Comparison of ENCODE assay signal across 26 cellular contexts in genomic region chr1:17400725-17401341, GRCh38. TPM values are rescaled to one million over a fixed set of nuclear protein-coding genes. Genes with fewer than 3 reads are reported as not detected.
A peak's percentile ranks its signal among the peaks of the same experiment; 100 is the strongest.
DNase-seq lines count a peak whose midpoint lies in the region; ATAC-seq and TF ChIP-seq lines count a peak whose summit lies in the region.
"Had no signal": no experiment of that assay in that cellular context is flagged by ENCODE, and none has a peak within 500 bp of the region (broad histone marks: within the 10 kb centered on the region; RNA-seq: fewer than 3 reads in every experiment).

No MANE protein-coding gene starts in this region.

- H3K36me3 ChIP-seq in WERI-Rb-1: peaks cover 8% of the 10 kb centered on the region

- ATAC-seq in GM19035 (IDR thresholded peaks at IDR 0.05; ENCODE audit: unreplicated experiment) (no peak), GM18517 (IDR thresholded peaks at IDR 0.05; ENCODE audit: unreplicated experiment) (no peak), foreskin keratinocyte (no peak), GM21367 (IDR thresholded peaks at IDR 0.05; ENCODE audit: unreplicated experiment) (no peak)

- H3K27me3 ChIP-seq in WERI-Rb-1 (ENCODE audit: insufficient read depth, low read depth, severe bottlenecking) (no peaks in the 10 kb centered on the region), foreskin keratinocyte (no peaks in the 10 kb centered on the region)

- H3K9me3 ChIP-seq in WERI-Rb-1 (ENCODE audit: severe bottlenecking): no peaks in the 10 kb centered on the region

- peaks cover 8% of the 10 kb centered on the region for H3K4me1 ChIP-seq in foreskin keratinocyte

- TF ChIP-seq CTCF in GM10248 (IDR thresholded peaks at IDR 0.05; ENCODE audit: control extremely low read depth, extremely low read depth, low read depth, missing control alignments) (no peak), GM13976 (IDR thresholded peaks at IDR 0.05; ENCODE audit: borderline replicate concordance, control extremely low read depth, extremely low read depth, insufficient read depth, missing control alignments) (no peak), WERI-Rb-1 (IDR thresholded peaks at IDR 0.05; ENCODE audit: low read depth, low read length) (peak; percentile 29), foreskin keratinocyte (conservative IDR thresholded peaks at IDR 0.05) (no peak)

- no peak overlapping the region for H3K4me3 ChIP-seq in WERI-Rb-1 (ENCODE audit: low read depth, low read length)
- H3K4me3 ChIP-seq: GM23248, PC-9, SK-N-MC had no signal

- in situ Hi-C loops in GM13976 (cut with MboI; ENCODE audit: low sequenced_read_pairs, unreplicated experiment): no loop called here

- DNase-seq in GM10248 (ENCODE audit: extremely low spot score) (peak; percentile 46), GM13976 (ENCODE audit: low spot score) (peak; percentile 64), WERI-Rb-1 (peak; percentile 35), left kidney (ENCODE audit: low read depth, low spot score) (peak; percentile 56), foreskin keratinocyte (no peak)
- DNase-seq: CD4-positive, alpha-beta T cell; COR-L47; DMS 273 treated with DMSO at 0.1 percent for 48 hours; DMS79 treated with DMSO at 0.1 percent for 48 hours; GM23248; Karpas-422; MV-4-11; NCI-H1105 treated with DMSO at 0.1 percent for 48 hours; NCI-H2081; NCI-H446 treated with DMSO at 0.1 percent for 48 hours; NCI-H526 treated with DMSO at 0.1 percent for 48 hours; PC-9; RPMI8226; SHP77 treated with DMSO at 0.1 percent for 48 hours had no signal

- POLR2A ChIA-PET in GM10248 (lab: Yijun Ruan, JAX): no interaction called here

- CTCF ChIA-PET in GM10248 (lab: Yijun Ruan, JAX): no interaction called here

- H3K27ac ChIP-seq in WERI-Rb-1 (peak overlapping the region; percentile 27), foreskin keratinocyte (no peak overlapping the region)
- H3K27ac ChIP-seq: GM23248, PC-9, SK-N-MC had no signal

RNA-seq across cellular contexts. Expression of gene PADI6, which starts 28.8 kb away (rescaled TPM):
- total RNA-seq in foreskin keratinocyte: not detected in 2 replicates
- polyA plus RNA-seq in foreskin keratinocyte: not detected in 2 replicates
- total RNA-seq: CD4-positive, alpha-beta T cell; GM23248; M059J had no signal
- polyA plus RNA-seq: BJ, GM23248, IgD-negative memory B cell had no signal

RNA-seq across cellular contexts. Expression of gene RCC2, which starts 38.6 kb away (rescaled TPM):
- total RNA-seq in foreskin keratinocyte: 115 and 118 TPM in 2 replicates
- polyA plus RNA-seq in foreskin keratinocyte: 75.1 and 78.4 TPM in 2 replicates

Comparison
In these comparisons a context has a peak if more than half of its experiments do, and no peak if none do; other contexts are left out.
1. DNase-seq: peak in GM10248 (single experiment), GM13976 (single experiment), WERI-Rb-1 (single experiment) and left kidney (single experiment); none in foreskin keratinocyte (0 of 2).